Comparison of ENCODE assay signal across 10 cellular contexts in the genomic region with DNA sequence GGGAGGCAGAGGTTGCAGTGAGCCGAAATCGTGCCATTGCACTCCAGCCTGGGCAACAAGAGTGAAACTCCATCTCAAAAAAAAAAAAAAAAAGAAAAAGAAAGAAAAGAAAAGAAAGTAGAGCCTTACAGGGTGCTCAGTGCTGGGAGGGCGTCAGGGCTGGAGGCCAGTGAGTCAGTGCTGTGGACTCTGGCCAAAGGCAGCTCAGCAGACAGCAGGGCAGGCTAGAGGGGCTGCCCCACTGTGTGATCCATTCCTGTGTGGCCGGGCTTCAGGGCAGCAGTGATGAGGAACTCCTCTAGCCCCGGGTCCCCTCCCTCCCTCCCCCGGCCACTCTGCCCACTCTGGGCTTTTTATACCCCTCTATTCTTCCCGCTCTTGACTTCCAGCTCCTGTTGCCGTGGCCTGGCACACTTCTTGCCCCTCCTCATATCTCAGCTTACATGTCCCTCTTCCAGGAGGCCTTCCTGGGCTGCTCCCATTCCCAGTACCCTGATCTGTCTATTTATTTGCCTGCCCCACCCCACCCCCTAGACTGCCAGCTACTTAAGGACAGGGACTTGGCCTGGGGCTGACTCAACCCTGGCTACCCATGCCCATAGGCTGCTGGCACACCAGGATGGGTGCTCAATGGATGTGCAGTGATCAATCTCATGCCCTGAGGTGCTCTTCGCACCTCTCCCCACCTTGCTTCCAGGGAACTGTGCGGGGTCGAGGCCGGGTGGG. TPM values are rescaled to one million over a fixed set of nuclear protein-coding genes. Genes with fewer than 3 reads are reported as not detected.
A peak's percentile ranks its signal among the peaks of the same experiment; 100 is the strongest.
DNase-seq lines count a peak whose midpoint lies in the region; ATAC-seq and TF ChIP-seq lines count a peak whose summit lies in the region.
"Had no signal": no experiment of that assay in that cellular context is flagged by ENCODE, and none has a peak within 500 bp of the region (broad histone marks: within the 10 kb centered on the region; RNA-seq: fewer than 3 reads in every experiment).

No MANE protein-coding gene starts in this region.

- peak; percentile 96 for DNase-seq in RPMI7951 (ENCODE audit: low read depth)
- DNase-seq in epithelial cell of proximal tubule (ENCODE audit: low read depth), result peak; percentile 46
- DNase-seq in osteocyte (ENCODE audit: extremely low spot score, unreplicated experiment), result peak; percentile 91
- DNase-seq in NCI-H1105 (lab: John Stamatoyannopoulos, UW), result no peak
- no peak for DNase-seq in NCI-H1436 (lab: John Stamatoyannopoulos, UW)
- DNase-seq: activated naive CD4-positive, alpha-beta T cell treated with anti-CD3 and anti-CD28 coated beads, Interleukin-2, amount 50 U/mL, for 16 hours; NCI-H1092 treated with DMSO at 0.1 percent for 48 hours had no signal

- peaks cover 0 to 37% (median 8%) of the 10 kb centered on the region in 11 experiments; a peak in 11 of 22 replicates for H3K27me3 ChIP-seq in BLaER1 treated with 17β-estradiol and CSF1 and Interleukin-3, amounts not matched to agents 10 nM and 100 nM

- H3K9me3 ChIP-seq in BLaER1 treated with 17β-estradiol and CSF1 and Interleukin-3, amounts not matched to agents 10 nM and 100 nM (replicated peaks in 1 of 11), result no peaks in the 10 kb centered on the region

- H3K27ac ChIP-seq in BLaER1 treated with 17β-estradiol and CSF1 and Interleukin-3, amounts not matched to agents 10 nM and 100 nM, result peak overlapping the region in 3 of 11 experiments; percentile 5 to 43 (median 41); a peak in 5 of 22 replicates

- TF ChIP-seq CTCF in epithelial cell of proximal tubule (conservative IDR thresholded peaks at IDR 0.05; ENCODE audit: low read depth, low read length), result no peak
- no peak for TF ChIP-seq CTCF in osteocyte (IDR thresholded peaks at IDR 0.05)

- peak overlapping the region; percentile 92 for H3K27ac Mint-ChIP-seq in osteocyte (ENCODE audit: unreplicated experiment)
- no peak overlapping the region for H3K27ac Mint-ChIP-seq in activated T-helper 17 cell treated with anti-CD3 and anti-CD28 coated beads, Interleukin-2, amount 50 U/mL, for 72 hours

- peak overlapping the region; percentile 26 for H3K4me3 Mint-ChIP-seq in osteocyte (ENCODE audit: unreplicated experiment)
- H3K4me3 Mint-ChIP-seq in activated T-helper 17 cell treated with anti-CD3 and anti-CD28 coated beads, Interleukin-2, amount 50 U/mL, for 72 hours, result no peak overlapping the region

- ATAC-seq in HG02763 (IDR thresholded peaks at IDR 0.05; ENCODE audit: unreplicated experiment), result no peak
- no peak for ATAC-seq in activated T-helper 17 cell treated with anti-CD3 and anti-CD28 coated beads, Interleukin-2, amount 50 U/mL, for 72 hours (replicated peaks)

- no peak overlapping the region for H3K4me3 ChIP-seq in BLaER1 treated with 17β-estradiol and CSF1 and Interleukin-3, amounts not matched to agents 10 nM and 100 nM
- H3K4me3 ChIP-seq in epithelial cell of proximal tubule (ENCODE audit: low read depth, low read length), result no peak overlapping the region

- peak overlapping the region in 1 of 11 experiments; percentile 5; a peak in 1 of 22 replicates for H3K9ac ChIP-seq in BLaER1 treated with 17β-estradiol and CSF1 and Interleukin-3, amounts not matched to agents 10 nM and 100 nM

- H3K36me3 Mint-ChIP-seq in osteocyte (ENCODE audit: unreplicated experiment), result no peaks in the 10 kb centered on the region
- H3K36me3 Mint-ChIP-seq in activated T-helper 17 cell treated with anti-CD3 and anti-CD28 coated beads, Interleukin-2, amount 50 U/mL, for 72 hours (ENCODE audit: low read depth), result no peaks in the 10 kb centered on the region

- H3K27me3 Mint-ChIP-seq in osteocyte (ENCODE audit: unreplicated experiment), result no peaks in the 10 kb centered on the region
- H3K27me3 Mint-ChIP-seq in activated T-helper 17 cell treated with anti-CD3 and anti-CD28 coated beads, Interleukin-2, amount 50 U/mL, for 72 hours, result peaks cover 16% of the 10 kb centered on the region

- no peaks in the 10 kb centered on the region for H3K36me3 ChIP-seq in BLaER1 treated with 17β-estradiol and CSF1 and Interleukin-3, amounts not matched to agents 10 nM and 100 nM

- H4K20me1 ChIP-seq in BLaER1 treated with 17β-estradiol and CSF1 and Interleukin-3, amounts not matched to agents 10 nM and 100 nM, result peaks cover 0 to 34% (median 0%) of the 10 kb centered on the region in 11 experiments; a peak in 5 of 22 replicates

- peak overlapping the region in 9 of 11 experiments; percentile 23 to 77 (median 60); a peak in 16 of 22 replicates for H3K4me2 ChIP-seq in BLaER1 treated with 17β-estradiol and CSF1 and Interleukin-3, amounts not matched to agents 10 nM and 100 nM

- peaks cover 29 to 44% (median 37%) of the 10 kb centered on the region in 10 experiments for H3K4me1 ChIP-seq in BLaER1 treated with 17β-estradiol and CSF1 and Interleukin-3, amounts not matched to agents 10 nM and 100 nM

- H3K4me1 Mint-ChIP-seq in osteocyte (ENCODE audit: unreplicated experiment), result peaks cover 63% of the 10 kb centered on the region
- H3K4me1 Mint-ChIP-seq in activated T-helper 17 cell treated with anti-CD3 and anti-CD28 coated beads, Interleukin-2, amount 50 U/mL, for 72 hours, result no peaks in the 10 kb centered on the region

- no peaks in the 10 kb centered on the region for H3K9me3 Mint-ChIP-seq in osteocyte (ENCODE audit: unreplicated experiment)
- H3K9me3 Mint-ChIP-seq in activated T-helper 17 cell treated with anti-CD3 and anti-CD28 coated beads, Interleukin-2, amount 50 U/mL, for 72 hours, result no peaks in the 10 kb centered on the region

RNA-seq across cellular contexts. Expression of gene SYT12, which starts 10.1 kb away (rescaled TPM):
- total RNA-seq in RPMI7951 (2014; rRNA removed; shearing (Covaris generic)), result under 0.01 and 0.60 TPM in 2 replicates
- total RNA-seq in epithelial cell of proximal tubule (0.43 and 0.58 TPM in 2 replicates), osteocyte (1.4 and 1.7 TPM in 2 replicates)
- total RNA-seq in activated T-helper 17 cell treated with anti-CD3 and anti-CD28 coated beads, Interleukin-2, amount 50 U/mL, for 72 hours, result under 1 TPM in 1 of 2 donors, not detected in 1; 0.08 TPM

RNA-seq across cellular contexts. Expression of gene RHOD, which starts 23.7 kb away (rescaled TPM):
- 3.1 and 3.9 TPM in 2 replicates for total RNA-seq in RPMI7951 (2014; rRNA removed; shearing (Covaris generic))
- total RNA-seq in epithelial cell of proximal tubule (51.4 and 86.8 TPM in 2 replicates), osteocyte (9.3 and 9.4 TPM in 2 replicates)
- 1 to 10 TPM in 1 of 2 donors, under 1 TPM in 1; 0.22 to 1.2 TPM for total RNA-seq in activated T-helper 17 cell treated with anti-CD3 and anti-CD28 coated beads, Interleukin-2, amount 50 U/mL, for 72 hours

RNA-seq across cellular contexts. Expression of gene C11orf86, which starts 57.9 kb away (rescaled TPM):
- total RNA-seq in RPMI7951 (2014; rRNA removed; shearing (Covaris generic)), result not detected in 2 replicates
- not detected in 2 replicates for total RNA-seq in epithelial cell of proximal tubule
- total RNA-seq in osteocyte, result not detected in 2 replicates
- not detected for total RNA-seq in activated T-helper 17 cell treated with anti-CD3 and anti-CD28 coated beads, Interleukin-2, amount 50 U/mL, for 72 hours

Comparison
In these comparisons a context has a peak if more than half of its experiments do, and no peak if none do; other contexts are left out.
1. DNase-seq: peak in RPMI7951 (single experiment), epithelial cell of proximal tubule (single experiment) and osteocyte (single experiment); none in NCI-H1105 (single experiment) and NCI-H1436 (single experiment).